In genomic region chr4:181046809-181047208, GRCh38 we compare ENCODE assay signal across 1 cellular context.
TF ChIP-seq lines count a peak whose summit lies in the region.

No MANE protein-coding gene starts in this region.

TF ChIP-seq in H1, 55 proteins besides CTCF, POLR2A, EP300 and RAD21:
- TF ChIP-seq RFX5 (IDR thresholded peaks at IDR 0.05; ENCODE audit: borderline replicate concordance, low read depth, low read length) (no peak), GABPA (IDR thresholded peaks at IDR 0.05; ENCODE audit: borderline replicate concordance, insufficient read depth, low read length) (no peak), SIN3A (conservative IDR thresholded peaks at IDR 0.05 in 1 of 2, IDR thresholded peaks at IDR 0.05 in 1 of 2; ENCODE audit: low read depth in 1 of 2, low read length in 2 of 2) (no peak), SAP30 (IDR thresholded peaks at IDR 0.05; ENCODE audit: insufficient read depth, insufficient replicate concordance, low read length) (no peak), SUZ12 (IDR thresholded peaks at IDR 0.05; ENCODE audit: low read length) (no peak), EGR1 (IDR thresholded peaks at IDR 0.05; ENCODE audit: borderline replicate concordance, low read depth, low read length) (no peak), TCF12 (IDR thresholded peaks at IDR 0.05; ENCODE audit: low read depth, low read length) (no peak), JUN (IDR thresholded peaks at IDR 0.05; ENCODE audit: low read depth, low read length) (no peak), CREB1 (IDR thresholded peaks at IDR 0.05) (no peak)
